Comparison of ENCODE assay signal across 12 cellular contexts in the genomic region with DNA sequence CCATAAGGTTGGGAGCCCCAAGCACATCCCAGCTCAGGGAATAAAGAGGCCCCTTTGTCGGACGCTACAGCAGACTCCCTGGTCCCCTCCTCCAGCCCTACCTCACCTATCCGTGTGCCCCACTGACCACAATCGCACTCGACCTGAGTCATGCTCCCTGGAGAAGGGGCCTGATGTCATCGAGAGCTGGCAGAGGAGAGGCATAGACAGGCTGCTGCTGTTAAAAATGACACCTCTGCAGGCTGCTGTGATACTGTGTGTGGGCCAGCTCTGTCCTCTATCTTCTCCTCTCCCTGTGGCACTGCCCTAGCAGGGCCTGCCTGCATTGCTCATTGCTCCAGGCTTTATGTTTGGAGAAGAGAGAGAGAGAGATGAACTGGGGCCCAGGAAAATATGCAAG.
"Had no signal": no experiment of that assay in that cellular context is flagged by ENCODE, and none has a peak within 500 bp of the region (broad histone marks: within the 10 kb centered on the region; RNA-seq: fewer than 3 reads in every experiment).

No MANE protein-coding gene starts in this region.

- DNase-seq: activated CD4-positive, alpha-beta T cell treated with anti-CD3 and anti-CD28 coated beads for 48 hours; activated CD8-positive, alpha-beta memory T cell treated with anti-CD3 and anti-CD28 coated beads, Interleukin-2, amount 50 U/mL, for 48 hours; activated CD8-positive, alpha-beta T cell treated with anti-CD3 and anti-CD28 coated beads, Interleukin-2, amount 10 ng/mL, durations not matched to agents 7 days and 5 days; activated naive CD4-positive, alpha-beta T cell treated with Interleukin-2 at 50 U/mL for 16 hours; caudate nucleus; effector CD4-positive, alpha-beta T cell; ovary; stimulated activated CD4-positive, alpha-beta T cell treated with anti-CD3 and anti-CD28 coated beads, Interleukin-4, amount 100 ng/mL, for 1 hour; stimulated activated CD8-positive, alpha-beta memory T cell treated with anti-CD3 and anti-CD28 coated beads, Interleukin-4, amount 100 ng/mL, for 48 hours had no signal

- H3K4me3 ChIP-seq: coronary artery, gastroesophageal sphincter, ovary had no signal

- H3K27me3 ChIP-seq: ovary had no signal

- H3K27ac ChIP-seq: coronary artery, gastroesophageal sphincter, ovary had no signal

- ATAC-seq: activated CD8-positive, alpha-beta T cell treated with anti-CD3 and anti-CD28 coated beads, Interleukin-2, amount 10 ng/mL, durations not matched to agents 7 days and 5 days; gastroesophageal sphincter; WTC11 had no signal

- H3K4me1 ChIP-seq: gastroesophageal sphincter had no signal

- H3K9me3 ChIP-seq: gastroesophageal sphincter, ovary had no signal

- H3K36me3 ChIP-seq: gastroesophageal sphincter, ovary had no signal
